Comparison of ENCODE assay signal across 1 cellular context in genomic region chr19:12666305-12667048, GRCh38.
A peak's percentile ranks its signal among the peaks of the same experiment; 100 is the strongest.
TF ChIP-seq lines count a peak whose summit lies in the region.

TSS of gene MAN2B1 (minus strand) at chr19:12666742. CDS start at chr19:12666701, 41 bp downstream.
TSS of gene WDR83 (plus strand) at chr19:12666807. CDS start at chr19:12669791, 2,984 bp downstream.

TF ChIP-seq in GM12878, 131 proteins besides CTCF, POLR2A, EP300 and RAD21 (continued from another document):
- TF ChIP-seq CEBPZ (IDR thresholded peaks at IDR 0.05; ENCODE audit: low read depth, low read length) (no peak), ZNF384 (IDR thresholded peaks at IDR 0.05; ENCODE audit: borderline replicate concordance, low read depth, low read length) (no peak), NR2C1 (IDR thresholded peaks at IDR 0.05) (no peak), RELA (IDR thresholded peaks at IDR 0.05; ENCODE audit: borderline replicate concordance, partially characterized antibody) (no peak), E2F8 (IDR thresholded peaks at IDR 0.05; ENCODE audit: low read depth, partially characterized antibody) (no peak), TCF3 (IDR thresholded peaks at IDR 0.05; ENCODE audit: borderline replicate concordance, insufficient read depth, low read depth, low read length) (no peak), IKZF1 (conservative IDR thresholded peaks at IDR 0.05) (peak; percentile 69), SMARCA5 (IDR thresholded peaks at IDR 0.05) (no peak), PML (IDR thresholded peaks at IDR 0.05; ENCODE audit: low read length) (peak; percentile 36; the same call in 1 of the 2 replicates), MLLT1 (IDR thresholded peaks at IDR 0.05) (peak; percentile 32; the same call in 1 of the 2 replicates), SRF (IDR thresholded peaks at IDR 0.05; ENCODE audit: low read depth in 2 of 2, low read length in 2 of 2) (0 out of 4 replicates have a peak, but pooled peaks of 1 of the 2 experiments have one; percentile 39), HDGF (IDR thresholded peaks at IDR 0.05) (no peak; the same call in 1 of the 2 replicates), NKRF (conservative IDR thresholded peaks at IDR 0.05) (peak; percentile 81), ZBTB4 (CRISPR knock-in tag; IDR thresholded peaks at IDR 0.05) (no peak), ZNF687 (IDR thresholded peaks at IDR 0.05) (0 out of 2 replicates have a peak, but pooled peaks have one; percentile 21), CBFB (IDR thresholded peaks at IDR 0.05; ENCODE audit: low read depth) (peak; percentile 24; the same call in 1 of the 2 replicates), BACH1 (IDR thresholded peaks at IDR 0.05; ENCODE audit: borderline replicate concordance) (peak; percentile 11; the same call in 1 of the 2 replicates), RUNX3 (IDR thresholded peaks at IDR 0.05; ENCODE audit: low read length) (peak; percentile 65; the same call in 1 of the 2 replicates), BHLHE40 (IDR thresholded peaks at IDR 0.05; ENCODE audit: borderline replicate concordance in 1 of 2, low read depth in 2 of 2, low read length in 1 of 2) (peak in 1 of 2 experiments; percentile 30; a peak in 1 of 4 replicates), ZNF622 (IDR thresholded peaks at IDR 0.05) (no peak), TAF1 (IDR thresholded peaks at IDR 0.05; ENCODE audit: borderline replicate concordance, low read depth, low read length) (peak; percentile 66; the same call in 1 of the 2 replicates), YY1 (IDR thresholded peaks at IDR 0.05; ENCODE audit: low read depth, low read length) (peak; percentile 69; the same call in 1 of the 2 replicates), ATF2 (IDR thresholded peaks at IDR 0.05; ENCODE audit: low read length) (no peak), SP1 (IDR thresholded peaks at IDR 0.05; ENCODE audit: low read depth, low read length) (no peak), DPF2 (IDR thresholded peaks at IDR 0.05) (peak; percentile 52; the same call in 1 of the 2 replicates), ATF3 (IDR thresholded peaks at IDR 0.05; ENCODE audit: borderline replicate concordance, extremely low read depth, low read depth, low read length) (0 out of 2 replicates have a peak, but pooled peaks have one; percentile 13), EGR1 (IDR thresholded peaks at IDR 0.05; ENCODE audit: borderline replicate concordance in 1 of 2, low read depth in 2 of 2, low read length in 2 of 2) (peak in 1 of 2 experiments; percentile 28; a peak in 1 of 3 replicates), NR2F1 (conservative IDR thresholded peaks at IDR 0.05) (0 out of 2 replicates have a peak, but pooled peaks have one; percentile 18), IKZF2 (IDR thresholded peaks at IDR 0.05) (peak; percentile 14 to 19; a peak in 1 of 4 replicates), PKNOX1 (IDR thresholded peaks at IDR 0.05) (peak; percentile 42; the same call in 1 of the 2 replicates), KDM1A (IDR thresholded peaks at IDR 0.05; ENCODE audit: borderline replicate concordance) (no peak), EED (IDR thresholded peaks at IDR 0.05; ENCODE audit: low read depth) (no peak)
